8 cellular contexts compared by ENCODE assay signal in genomic region chr10:3239066-3239919, GRCh38.
DNase-seq lines count a peak whose midpoint lies in the region; ATAC-seq, FAIRE-seq and TF ChIP-seq lines count a peak whose summit lies in the region.

No MANE protein-coding gene starts in this region.

- TF ChIP-seq CTCF in DOHH2 (IDR thresholded peaks at IDR 0.05; ENCODE audit: low read depth, low read length, poor library complexity, severe bottlenecking) (peak; percentile 66), H1 (IDR thresholded peaks at IDR 0.05; ENCODE audit: control extremely low read depth in 1 of 3, insufficient read depth in 1 of 3, low read depth in 1 of 3, low read length in 3 of 3) (peak; percentile 89 to 100 (median 92))
- TF ChIP-seq CTCF in activated CD8-positive, alpha-beta T cell treated with anti-CD3 and anti-CD28 coated beads for 36 hours (IDR thresholded peaks at IDR 0.05) = peak; percentile 91

- no peaks in the 10 kb centered on the region for H3F3A ChIP-seq in DOHH2 (ENCODE audit: control insufficient read depth, insufficient read depth)

- H3K4ac ChIP-seq in H1 (replicated peaks; ENCODE audit: insufficient read length, low read depth, low read length) = no peak overlapping the region

- H3K23me2 ChIP-seq in H1 (ENCODE audit: low read depth, low read length) = peaks cover 6% of the 10 kb centered on the region; the same call in 1 of the 2 replicates

- H2BK20ac ChIP-seq in H1 (ENCODE audit: low read length) = no peak overlapping the region

- H3K14ac ChIP-seq in H1 (ENCODE audit: insufficient read length) = no peak overlapping the region

- H3K4me1 Mint-ChIP-seq in activated CD8-positive, alpha-beta T cell treated with anti-CD3 and anti-CD28 coated beads for 36 hours (ENCODE audit: low read depth) = peaks cover 3% of the 10 kb centered on the region

- no peak for TF ChIP-seq EP300 in H1 (IDR thresholded peaks at IDR 0.05; ENCODE audit: borderline replicate concordance in 1 of 2, low read depth in 2 of 2, low read length in 2 of 2)

- no peak overlapping the region for H3K4me3 ChIP-seq in DOHH2 (ENCODE audit: low read length)
- H3K4me3 ChIP-seq in H1 (ENCODE audit: extremely low read depth in 1 of 4, insufficient read depth in 2 of 4, low read depth in 3 of 4, low read length in 4 of 4) = no peak overlapping the region

- no peak overlapping the region for H3K27ac ChIP-seq in DOHH2 (ENCODE audit: low read depth, low read length)
- H3K27ac ChIP-seq in H1 (ENCODE audit: low read depth, low read length) = no peak overlapping the region

- peaks cover 34% of the 10 kb centered on the region for H3K27me3 Mint-ChIP-seq in activated CD8-positive, alpha-beta T cell treated with anti-CD3 and anti-CD28 coated beads for 36 hours

- H2BK120ac ChIP-seq in H1 (replicated peaks; ENCODE audit: low read depth, low read length) = no peak overlapping the region

- no peak overlapping the region for H2BK5ac ChIP-seq in H1 (ENCODE audit: low read depth, low read length)

- no peaks in the 10 kb centered on the region for H3K79me2 ChIP-seq in DOHH2 (ENCODE audit: control insufficient read depth, low read length)
- no peaks in the 10 kb centered on the region for H3K79me2 ChIP-seq in H1 (ENCODE audit: control insufficient read depth in 1 of 2, insufficient read depth in 2 of 2, low read length in 2 of 2)

- no peak overlapping the region for H3K9ac ChIP-seq in H1 (replicated peaks in 1 of 4; ENCODE audit: extremely low read depth in 1 of 4, low read depth in 3 of 4, low read length in 3 of 4)

- H3K9me3 Mint-ChIP-seq in activated CD8-positive, alpha-beta T cell treated with anti-CD3 and anti-CD28 coated beads for 36 hours = no peaks in the 10 kb centered on the region

- H4K5ac ChIP-seq in H1 (ENCODE audit: insufficient read length, low read depth, low read length) = no peak overlapping the region

- H4K8ac ChIP-seq in H1 (ENCODE audit: extremely low read depth, insufficient read depth, low read length) = peak overlapping the region; percentile 39; the same call in 1 of the 2 replicates

- H3K27ac Mint-ChIP-seq in activated CD8-positive, alpha-beta T cell treated with anti-CD3 and anti-CD28 coated beads for 36 hours = no peak overlapping the region

- TF ChIP-seq POLR2A in H1 (IDR thresholded peaks at IDR 0.05; ENCODE audit: control extremely low read depth in 1 of 2, low read depth in 2 of 2, low read length in 2 of 2) = no peak

- peak; percentile 9 for DNase-seq in NCI-H2081 treated with DMSO at 0.1 percent for 48 hours (lab: John Stamatoyannopoulos, UW)
- peak; percentile 81 for DNase-seq in activated CD8-positive, alpha-beta T cell treated with anti-CD3 and anti-CD28 coated beads for 36 hours
- peak; percentile 58 to 85 for DNase-seq in H1 (ENCODE audit: low read depth in 1 of 2, low spot score in 2 of 2)
- DNase-seq in midbrain (lab: John Stamatoyannopoulos, UW) = peak; percentile 28
- DNase-seq in stimulated activated CD8-positive, alpha-beta memory T cell treated with anti-CD3 and anti-CD28 coated beads, Interleukin-4, amount 100 ng/mL, for 4 hours (ENCODE audit: low read depth in 2 of 2, low spot score in 1 of 2) = peak; percentile 12 to 54
- no peak for DNase-seq in NCI-H128 (lab: John Stamatoyannopoulos, UW; ENCODE audit: unreplicated experiment)

- H2BK12ac ChIP-seq in H1 (ENCODE audit: low read depth, low read length) = no peak overlapping the region

- H4K20me1 ChIP-seq in DOHH2 (ENCODE audit: control insufficient read depth, insufficient read depth, low read depth, low read length) (no peaks in the 10 kb centered on the region), H1 (replicated peaks in 1 of 2; ENCODE audit: control insufficient read depth in 1 of 2, insufficient read depth in 2 of 2, low read length in 2 of 2) (peaks cover 0 to 5% of the 10 kb centered on the region in 2 experiments)

- H3K36me3 ChIP-seq in DOHH2 (ENCODE audit: control insufficient read depth, low read length) = no peaks in the 10 kb centered on the region
- no peaks in the 10 kb centered on the region for H3K36me3 ChIP-seq in H1 (ENCODE audit: control insufficient read depth in 2 of 4, insufficient read depth in 4 of 4, low read length in 3 of 4)

- H3K4me2 ChIP-seq in DOHH2 (ENCODE audit: low read length) (no peak overlapping the region), H1 (ENCODE audit: insufficient read depth in 1 of 2, low read depth in 2 of 2, low read length in 2 of 2) (no peak overlapping the region)

- H2BK15ac ChIP-seq in H1 (ENCODE audit: low read length) = no peak overlapping the region

- no peak overlapping the region for H4K91ac ChIP-seq in H1 (replicated peaks; ENCODE audit: insufficient read length, low read length)

- H3K9me3 ChIP-seq in DOHH2 (ENCODE audit: control insufficient read depth, insufficient read depth, low read length) = no peaks in the 10 kb centered on the region
- H3K9me3 ChIP-seq in H1 (ENCODE audit: insufficient read depth in 2 of 2, low read depth in 1 of 2, low read length in 1 of 2) = peaks cover 0 to 2% of the 10 kb centered on the region in 2 experiments; a peak in 1 of 4 replicates

- intact Hi-C loops in activated CD8-positive, alpha-beta T cell treated with anti-CD3 and anti-CD28 coated beads for 36 hours (cut with micrococcal nuclease) = loop anchor here (10.0 kb wide), 1 partner anchor 1416 kb away; no protein-coding TSS in a partner anchor

- peak; percentile 98 to 99 for TF ChIP-seq RAD21 in H1 (IDR thresholded peaks at IDR 0.05 in 1 of 2, conservative IDR thresholded peaks at IDR 0.05 in 1 of 2; ENCODE audit: low read depth in 2 of 2, low read length in 2 of 2)

- POLR2A ChIA-PET in activated CD8-positive, alpha-beta T cell treated with anti-CD3 and anti-CD28 coated beads for 36 hours (lab: Charles Lee) = no interaction called here
- POLR2A ChIA-PET in H1 (lab: Charles Lee; ENCODE audit: partially characterized antibody) = interaction anchor here (2.8 kb wide), 1 partner anchor 545 kb away, joined by 12 read pairs; the partner anchor contains the start of gene KLF6

- H3K27me3 ChIP-seq in DOHH2 (ENCODE audit: control insufficient read depth, low read length) (no peaks in the 10 kb centered on the region), H1 (replicated peaks in 1 of 4; ENCODE audit: control insufficient read depth in 3 of 4, extremely low read depth in 1 of 4, insufficient read depth in 3 of 4, low read length in 3 of 4) (no peaks in the 10 kb centered on the region)

- no peaks in the 10 kb centered on the region for H3K9me2 ChIP-seq in DOHH2 (replicated peaks; ENCODE audit: control insufficient read depth, low read length)

- H3K18ac ChIP-seq in H1 (ENCODE audit: extremely low read depth, low read length) = 0 out of 2 replicates have a peak overlapping the region, but pooled peaks have one; percentile 43

- 52% methylated on average over 35 of the region's 35 CpGs; no CpG with 5 or more reads in 1 of the 2 experiments for WGBS in H1 (ENCODE audit: extremely low coverage in 1 of 2, insufficient coverage in 1 of 2, insufficient read length in 1 of 2, insufficient replicate concordance in 2 of 2, low coverage in 1 of 2, low lambda C conversion rate in 2 of 2, missing lambda C conversion rate in 1 of 2), 2 experiments

- H3K4me1 ChIP-seq in DOHH2 (ENCODE audit: control insufficient read depth, low read length) (no peaks in the 10 kb centered on the region), H1 (replicated peaks in 1 of 4; ENCODE audit: control insufficient read depth in 3 of 4, insufficient read depth in 4 of 4, low read length in 3 of 4) (no peaks in the 10 kb centered on the region; a peak in 2 of 7 replicates)

- ATAC-seq in GM21737 (IDR thresholded peaks at IDR 0.05; ENCODE audit: unreplicated experiment) = peak; percentile 62
- ATAC-seq in activated CD8-positive, alpha-beta T cell treated with anti-CD3 and anti-CD28 coated beads for 36 hours = peak; percentile 92

- no peaks in the 10 kb centered on the region for H3K36me3 Mint-ChIP-seq in activated CD8-positive, alpha-beta T cell treated with anti-CD3 and anti-CD28 coated beads for 36 hours (ENCODE audit: low read depth)

- no peaks in the 10 kb centered on the region; the same call in 1 of the 2 replicates for H3K79me1 ChIP-seq in H1 (ENCODE audit: low read depth, low read length)

- no peak overlapping the region for H3K4me3 Mint-ChIP-seq in activated CD8-positive, alpha-beta T cell treated with anti-CD3 and anti-CD28 coated beads for 36 hours

- H2AK5ac ChIP-seq in H1 (ENCODE audit: low read depth, low read length) = no peak overlapping the region

- CTCF ChIA-PET in activated CD8-positive, alpha-beta T cell treated with anti-CD3 and anti-CD28 coated beads for 36 hours (lab: Charles Lee) = interaction anchor here (0.7 to 1.9 kb wide), 18 partner anchors 11 to 1530 kb away, joined by 3 to 14 read pairs (median 4); no protein-coding TSS in a partner anchor
- CTCF ChIA-PET in H1 (lab: Charles Lee; ENCODE audit: partially characterized antibody) = interaction anchor here (0.7 to 2.4 kb wide), 21 partner anchors 11 to 910 kb away, joined by 3 to 14 read pairs (median 4); no protein-coding TSS in a partner anchor

- no peak overlapping the region for H3K23ac ChIP-seq in H1 (ENCODE audit: insufficient read length)

- FAIRE-seq in H1 (lab: Jason Lieb, UNC) = peak; percentile 89

- no peak overlapping the region for H3K56ac ChIP-seq in H1 (replicated peaks; ENCODE audit: insufficient read length, low read depth, low read length)

- peak overlapping the region; percentile 13; the same call in 1 of the 2 replicates for H2AFZ ChIP-seq in H1 (ENCODE audit: low read length)

TF ChIP-seq in H1, 55 proteins besides CTCF, POLR2A, EP300 and RAD21 (continues in another document):
- TF ChIP-seq USF2 (IDR thresholded peaks at IDR 0.05; ENCODE audit: low read length) (no peak), TCF12 (IDR thresholded peaks at IDR 0.05; ENCODE audit: low read depth, low read length) (peak; percentile 44; the same call in 1 of the 2 replicates), SRF (IDR thresholded peaks at IDR 0.05; ENCODE audit: low read depth, low read length) (no peak), ASH2L (IDR thresholded peaks at IDR 0.05; ENCODE audit: low read length) (no peak), MAX (IDR thresholded peaks at IDR 0.05) (peak; percentile 64), EZH2 (IDR thresholded peaks at IDR 0.05; ENCODE audit: low read depth, low read length, severe bottlenecking) (no peak), CEBPB (IDR thresholded peaks at IDR 0.05; ENCODE audit: low read depth, low read length) (no peak), CREB1 (IDR thresholded peaks at IDR 0.05) (0 out of 2 replicates have a peak, but pooled peaks have one; percentile 29), SP2 (IDR thresholded peaks at IDR 0.05; ENCODE audit: low read length) (no peak)
